Comparison of ENCODE assay signal across 2 cellular contexts in the genomic region with DNA sequence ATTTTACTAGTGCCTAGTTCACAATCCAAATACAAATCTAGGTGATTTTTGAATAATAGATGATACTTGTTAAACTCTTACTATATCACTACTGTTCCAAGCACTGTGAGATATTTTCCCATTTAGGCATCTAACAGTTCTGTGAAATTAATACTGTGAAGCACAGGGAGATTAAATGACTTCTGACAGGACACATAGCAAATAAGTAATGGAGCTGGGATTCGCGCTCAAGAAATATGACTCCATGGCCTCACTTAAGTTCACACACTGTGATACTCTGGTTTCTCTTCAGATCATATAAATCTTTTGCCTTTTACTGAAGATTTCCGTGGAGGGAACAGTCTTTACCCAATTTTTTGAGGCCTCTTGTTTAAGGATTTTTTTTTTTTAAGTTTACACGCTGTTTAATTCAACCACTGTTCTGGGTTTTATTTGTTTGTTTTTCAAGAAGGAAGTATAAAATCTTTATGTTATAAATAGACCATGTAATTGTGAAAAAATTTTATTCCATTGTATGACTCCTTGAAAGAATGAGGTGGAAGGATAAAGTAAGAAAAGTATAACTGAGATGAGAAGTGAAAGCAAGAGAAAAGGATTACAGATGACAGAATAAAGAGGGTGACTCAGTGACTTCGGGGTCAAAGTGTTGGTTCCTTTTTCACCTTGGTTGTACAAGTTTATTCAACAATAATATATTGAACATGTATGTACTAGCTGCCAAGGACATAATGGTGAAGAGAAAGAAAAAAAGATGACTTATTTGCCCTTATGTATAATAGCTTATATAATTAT.
TF ChIP-seq lines count a peak whose summit lies in the region.

No MANE protein-coding gene starts in this region.

TF ChIP-seq in IMR-90, 13 proteins besides CTCF, POLR2A, EP300 and RAD21:
- TF ChIP-seq MAFK (IDR thresholded peaks at IDR 0.05; ENCODE audit: low read depth, low read length), result no peak
- TF ChIP-seq RCOR1 (IDR thresholded peaks at IDR 0.05; ENCODE audit: insufficient replicate concordance, low read length), result no peak
- TF ChIP-seq, protein P1, sequence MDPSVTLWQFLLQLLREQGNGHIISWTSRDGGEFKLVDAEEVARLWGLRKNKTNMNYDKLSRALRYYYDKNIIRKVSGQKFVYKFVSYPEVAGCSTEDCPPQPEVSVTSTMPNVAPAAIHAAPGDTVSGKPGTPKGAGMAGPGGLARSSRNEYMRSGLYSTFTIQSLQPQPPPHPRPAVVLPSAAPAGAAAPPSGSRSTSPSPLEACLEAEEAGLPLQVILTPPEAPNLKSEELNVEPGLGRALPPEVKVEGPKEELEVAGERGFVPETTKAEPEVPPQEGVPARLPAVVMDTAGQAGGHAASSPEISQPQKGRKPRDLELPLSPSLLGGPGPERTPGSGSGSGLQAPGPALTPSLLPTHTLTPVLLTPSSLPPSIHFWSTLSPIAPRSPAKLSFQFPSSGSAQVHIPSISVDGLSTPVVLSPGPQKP (IDR thresholded peaks at IDR 0.05; ENCODE audit: borderline replicate concordance, low read depth, low read length), result no peak
- no peak for TF ChIP-seq BHLHE40 (IDR thresholded peaks at IDR 0.05; ENCODE audit: low read depth, low read length)
- TF ChIP-seq, protein P2, sequence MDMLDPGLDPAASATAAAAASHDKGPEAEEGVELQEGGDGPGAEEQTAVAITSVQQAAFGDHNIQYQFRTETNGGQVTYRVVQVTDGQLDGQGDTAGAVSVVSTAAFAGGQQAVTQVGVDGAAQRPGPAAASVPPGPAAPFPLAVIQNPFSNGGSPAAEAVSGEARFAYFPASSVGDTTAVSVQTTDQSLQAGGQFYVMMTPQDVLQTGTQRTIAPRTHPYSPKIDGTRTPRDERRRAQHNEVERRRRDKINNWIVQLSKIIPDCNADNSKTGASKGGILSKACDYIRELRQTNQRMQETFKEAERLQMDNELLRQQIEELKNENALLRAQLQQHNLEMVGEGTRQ (IDR thresholded peaks at IDR 0.05; ENCODE audit: low read depth, low read length), result no peak
- no peak for TF ChIP-seq NFE2L2 (IDR thresholded peaks at IDR 0.05; ENCODE audit: low read depth, low read length)
- no peak for TF ChIP-seq MAZ (IDR thresholded peaks at IDR 0.05; ENCODE audit: borderline replicate concordance, low read depth, low read length)
- TF ChIP-seq CEBPB (IDR thresholded peaks at IDR 0.05; ENCODE audit: low read depth, low read length), result no peak
- TF ChIP-seq RFX5 (IDR thresholded peaks at IDR 0.05; ENCODE audit: low read depth, low read length), result peak; percentile 8; the same call in 1 of the 2 replicates

TF ChIP-seq in K562, 482 proteins besides CTCF, POLR2A, EP300 and RAD21:
- TF ChIP-seq KDM2B (CRISPR knock-in tag; IDR thresholded peaks at IDR 0.05) (no peak), ZNF764 (CRISPR knock-in tag; IDR thresholded peaks at IDR 0.05; ENCODE audit: low read depth) (no peak), NR2C2 (CRISPR knock-in tag; IDR thresholded peaks at IDR 0.05) (no peak), NR2C2 (tag; IDR thresholded peaks at IDR 0.05) (peak; percentile 70), RBFOX2 (IDR thresholded peaks at IDR 0.05; ENCODE audit: low read depth, low read length) (no peak), FOXM1 (IDR thresholded peaks at IDR 0.05; ENCODE audit: low read depth) (no peak), FOXM1 (CRISPR knock-in tag; IDR thresholded peaks at IDR 0.05; ENCODE audit: low read depth) (no peak), L3MBTL2 (IDR thresholded peaks at IDR 0.05) (no peak), MECOM (CRISPR knock-in tag; IDR thresholded peaks at IDR 0.05) (no peak), RBM34 (IDR thresholded peaks at IDR 0.05; ENCODE audit: borderline replicate concordance, insufficient read depth, low read length) (no peak), NONO (IDR thresholded peaks at IDR 0.05; ENCODE audit: low read depth in 2 of 2, low read length in 1 of 2) (no peak), SLC30A9 (CRISPR knock-in tag; IDR thresholded peaks at IDR 0.05) (no peak), TEAD4 (IDR thresholded peaks at IDR 0.05; ENCODE audit: low read length) (no peak), TEAD4 (CRISPR knock-in tag; IDR thresholded peaks at IDR 0.05; ENCODE audit: borderline replicate concordance) (no peak), NR2C1 (IDR thresholded peaks at IDR 0.05) (no peak), NR2C1 (tag; IDR thresholded peaks at IDR 0.05) (0 out of 2 replicates have a peak, but pooled peaks have one; percentile 20), BACH1 (tag; IDR thresholded peaks at IDR 0.05) (peak; percentile 24; the same call in 1 of the 2 replicates), POLR2AphosphoS5 (IDR thresholded peaks at IDR 0.05; ENCODE audit: control insufficient read depth, insufficient read depth, low read depth, low read length) (no peak), HNRNPH1 (optimal IDR thresholded peaks at IDR 0.05; ENCODE audit: low read depth, low read length) (no peak)
- TF ChIP-seq, protein P3, sequence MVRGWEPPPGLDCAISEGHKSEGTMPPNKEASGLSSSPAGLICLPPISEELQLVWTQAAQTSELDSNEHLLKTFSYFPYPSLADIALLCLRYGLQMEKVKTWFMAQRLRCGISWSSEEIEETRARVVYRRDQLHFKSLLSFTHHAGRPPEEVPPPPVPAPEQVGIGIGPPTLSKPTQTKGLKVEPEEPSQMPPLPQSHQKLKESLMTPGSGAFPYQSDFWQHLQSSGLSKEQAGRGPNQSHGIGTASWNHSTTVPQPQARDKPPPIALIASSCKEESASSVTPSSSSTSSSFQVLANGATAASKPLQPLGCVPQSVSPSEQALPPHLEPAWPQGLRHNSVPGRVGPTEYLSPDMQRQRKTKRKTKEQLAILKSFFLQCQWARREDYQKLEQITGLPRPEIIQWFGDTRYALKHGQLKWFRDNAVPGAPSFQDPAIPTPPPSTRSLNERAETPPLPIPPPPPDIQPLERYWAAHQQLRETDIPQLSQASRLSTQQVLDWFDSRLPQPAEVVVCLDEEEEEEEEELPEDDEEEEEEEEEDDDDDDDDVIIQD (CRISPR knock-in tag; IDR thresholded peaks at IDR 0.05), result no peak
- TF ChIP-seq, protein P4, sequence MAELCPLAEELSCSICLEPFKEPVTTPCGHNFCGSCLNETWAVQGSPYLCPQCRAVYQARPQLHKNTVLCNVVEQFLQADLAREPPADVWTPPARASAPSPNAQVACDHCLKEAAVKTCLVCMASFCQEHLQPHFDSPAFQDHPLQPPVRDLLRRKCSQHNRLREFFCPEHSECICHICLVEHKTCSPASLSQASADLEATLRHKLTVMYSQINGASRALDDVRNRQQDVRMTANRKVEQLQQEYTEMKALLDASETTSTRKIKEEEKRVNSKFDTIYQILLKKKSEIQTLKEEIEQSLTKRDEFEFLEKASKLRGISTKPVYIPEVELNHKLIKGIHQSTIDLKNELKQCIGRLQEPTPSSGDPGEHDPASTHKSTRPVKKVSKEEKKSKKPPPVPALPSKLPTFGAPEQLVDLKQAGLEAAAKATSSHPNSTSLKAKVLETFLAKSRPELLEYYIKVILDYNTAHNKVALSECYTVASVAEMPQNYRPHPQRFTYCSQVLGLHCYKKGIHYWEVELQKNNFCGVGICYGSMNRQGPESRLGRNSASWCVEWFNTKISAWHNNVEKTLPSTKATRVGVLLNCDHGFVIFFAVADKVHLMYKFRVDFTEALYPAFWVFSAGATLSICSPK (IDR thresholded peaks at IDR 0.05; ENCODE audit: borderline replicate concordance), result no peak
- TF ChIP-seq, protein P5, sequence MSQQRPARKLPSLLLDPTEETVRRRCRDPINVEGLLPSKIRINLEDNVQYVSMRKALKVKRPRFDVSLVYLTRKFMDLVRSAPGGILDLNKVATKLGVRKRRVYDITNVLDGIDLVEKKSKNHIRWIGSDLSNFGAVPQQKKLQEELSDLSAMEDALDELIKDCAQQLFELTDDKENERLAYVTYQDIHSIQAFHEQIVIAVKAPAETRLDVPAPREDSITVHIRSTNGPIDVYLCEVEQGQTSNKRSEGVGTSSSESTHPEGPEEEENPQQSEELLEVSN (IDR thresholded peaks at IDR 0.05; ENCODE audit: borderline replicate concordance in 1 of 2, extremely low read depth in 1 of 2, insufficient read depth in 1 of 2, insufficient read length in 1 of 2, low read depth in 1 of 2, low read length in 1 of 2, poor library complexity in 1 of 2, severe bottlenecking in 1 of 2), result no peak
